ENCODE assay signal across 1 cellular context in the genomic region with DNA sequence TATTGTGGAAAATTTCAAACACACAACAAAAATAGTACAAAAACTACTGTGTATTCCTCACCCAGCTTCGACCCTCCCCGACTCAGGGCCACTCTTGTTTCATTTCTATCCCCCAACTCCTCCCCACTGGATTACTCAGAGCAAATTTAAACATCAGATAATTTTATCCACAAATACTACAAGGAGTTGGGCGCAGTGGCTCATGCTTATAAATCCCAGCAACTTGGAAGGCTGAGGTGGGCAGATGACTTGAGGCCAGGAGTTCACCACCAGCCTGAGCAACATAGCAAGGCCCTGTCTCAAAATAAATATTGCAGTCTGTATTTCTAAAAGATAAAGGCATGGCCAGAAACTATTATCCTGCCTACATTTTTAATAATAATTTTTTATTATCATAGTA.
TF ChIP-seq lines count a peak whose summit lies in the region.

No MANE protein-coding gene starts in this region.

TF ChIP-seq in K562, 482 proteins besides CTCF, POLR2A, EP300 and RAD21 (continued from another document):
- TF ChIP-seq, protein P1, sequence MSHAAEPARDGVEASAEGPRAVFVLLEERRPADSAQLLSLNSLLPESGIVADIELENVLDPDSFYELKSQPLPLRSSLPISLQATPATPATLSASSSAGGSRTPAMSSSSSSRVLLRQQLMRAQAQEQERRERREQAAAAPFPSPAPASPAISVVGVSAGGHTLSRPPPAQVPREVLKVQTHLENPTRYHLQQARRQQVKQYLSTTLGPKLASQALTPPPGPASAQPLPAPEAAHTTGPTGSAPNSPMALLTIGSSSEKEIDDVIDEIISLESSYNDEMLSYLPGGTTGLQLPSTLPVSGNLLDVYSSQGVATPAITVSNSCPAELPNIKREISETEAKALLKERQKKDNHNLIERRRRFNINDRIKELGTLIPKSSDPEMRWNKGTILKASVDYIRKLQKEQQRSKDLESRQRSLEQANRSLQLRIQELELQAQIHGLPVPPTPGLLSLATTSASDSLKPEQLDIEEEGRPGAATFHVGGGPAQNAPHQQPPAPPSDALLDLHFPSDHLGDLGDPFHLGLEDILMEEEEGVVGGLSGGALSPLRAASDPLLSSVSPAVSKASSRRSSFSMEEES (CRISPR knock-in tag; IDR thresholded peaks at IDR 0.05): no peak
- no peak for TF ChIP-seq ZNF253 (CRISPR knock-in tag; conservative IDR thresholded peaks at IDR 0.05)
